In the genomic region with DNA sequence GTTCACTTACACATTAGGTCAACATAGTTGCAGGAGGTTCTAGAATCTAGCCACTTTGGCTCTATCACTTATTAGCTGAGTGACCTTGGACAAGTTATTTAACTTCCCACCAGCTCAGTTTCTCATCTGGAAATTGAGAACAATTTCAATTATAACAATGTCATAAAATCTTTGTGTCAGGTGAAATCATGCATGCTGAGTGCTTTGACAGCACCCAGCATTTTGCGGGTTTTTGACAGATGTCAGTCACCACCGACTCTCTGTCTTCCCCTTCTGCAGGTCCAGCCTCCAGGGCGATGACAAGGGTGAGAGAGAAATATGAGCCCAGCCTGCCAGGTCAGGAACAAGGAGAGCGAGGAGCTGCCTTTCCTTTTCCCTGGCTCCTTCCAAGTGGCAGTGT, we compare ENCODE assay signal across 1 cellular context.
TF ChIP-seq lines count a peak whose summit lies in the region.

No MANE protein-coding gene starts in this region.

TF ChIP-seq in IMR-90, 13 proteins besides CTCF, POLR2A, EP300 and RAD21 (continued from another document):
- TF ChIP-seq BHLHE40 (IDR thresholded peaks at IDR 0.05; ENCODE audit: low read depth, low read length) (no peak), SMC3 (IDR thresholded peaks at IDR 0.05; ENCODE audit: low read depth, low read length) (no peak), RCOR1 (IDR thresholded peaks at IDR 0.05; ENCODE audit: insufficient replicate concordance, low read length) (no peak), MAZ (IDR thresholded peaks at IDR 0.05; ENCODE audit: borderline replicate concordance, low read depth, low read length) (no peak), NFE2L2 (IDR thresholded peaks at IDR 0.05; ENCODE audit: low read depth, low read length) (no peak), MAFK (IDR thresholded peaks at IDR 0.05; ENCODE audit: low read depth, low read length) (no peak), CHD1 (IDR thresholded peaks at IDR 0.05; ENCODE audit: low read depth, low read length) (no peak), FOS (IDR thresholded peaks at IDR 0.05; ENCODE audit: low read depth, low read length) (no peak), USF2 (IDR thresholded peaks at IDR 0.05; ENCODE audit: low read depth, low read length) (no peak), CEBPB (IDR thresholded peaks at IDR 0.05; ENCODE audit: low read depth, low read length) (no peak)
- TF ChIP-seq, protein P1, sequence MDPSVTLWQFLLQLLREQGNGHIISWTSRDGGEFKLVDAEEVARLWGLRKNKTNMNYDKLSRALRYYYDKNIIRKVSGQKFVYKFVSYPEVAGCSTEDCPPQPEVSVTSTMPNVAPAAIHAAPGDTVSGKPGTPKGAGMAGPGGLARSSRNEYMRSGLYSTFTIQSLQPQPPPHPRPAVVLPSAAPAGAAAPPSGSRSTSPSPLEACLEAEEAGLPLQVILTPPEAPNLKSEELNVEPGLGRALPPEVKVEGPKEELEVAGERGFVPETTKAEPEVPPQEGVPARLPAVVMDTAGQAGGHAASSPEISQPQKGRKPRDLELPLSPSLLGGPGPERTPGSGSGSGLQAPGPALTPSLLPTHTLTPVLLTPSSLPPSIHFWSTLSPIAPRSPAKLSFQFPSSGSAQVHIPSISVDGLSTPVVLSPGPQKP (IDR thresholded peaks at IDR 0.05; ENCODE audit: borderline replicate concordance, low read depth, low read length): no peak
